In genomic region chr7:992742-993607, GRCh38 we compare ENCODE assay signal across 8 cellular contexts. TPM values are rescaled to one million over a fixed set of nuclear protein-coding genes. Genes with fewer than 3 reads are reported as not detected.
DNase-seq lines count a peak whose midpoint lies in the region; TF ChIP-seq lines count a peak whose summit lies in the region.

No MANE protein-coding gene starts in this region.

- no peaks in the 10 kb centered on the region for H3K9me3 Mint-ChIP-seq in neural progenitor cell

- H3K27me3 ChIP-seq in HAP-1 (ENCODE audit: low read depth) (no peaks in the 10 kb centered on the region), MM.1S (replicated peaks; ENCODE audit: insufficient read depth, low read length) (peaks cover 2% of the 10 kb centered on the region; the same call in 1 of the 2 replicates), neural progenitor cell (no peaks in the 10 kb centered on the region)

- peaks cover 2% of the 10 kb centered on the region; the same call in 1 of the 2 replicates for H3K4me1 ChIP-seq in HAP-1
- no peaks in the 10 kb centered on the region for H3K4me1 ChIP-seq in MM.1S (ENCODE audit: low read length)
- peaks cover 14% of the 10 kb centered on the region for H3K4me1 ChIP-seq in neural progenitor cell

- peaks cover 15% of the 10 kb centered on the region for H3K4me1 Mint-ChIP-seq in neural progenitor cell

- TF ChIP-seq CTCF in MM.1S (IDR thresholded peaks at IDR 0.05; ENCODE audit: low read length) (peak; percentile 100), fibroblast of mammary gland (conservative IDR thresholded peaks at IDR 0.05; ENCODE audit: control insufficient read depth, insufficient read depth, low read depth, low read length) (peak; percentile 93), neural progenitor cell (IDR thresholded peaks at IDR 0.05) (peak; percentile 100)

- H3K4me2 ChIP-seq in MM.1S (ENCODE audit: low read depth, low read length) (no peak overlapping the region), neural progenitor cell (peak overlapping the region; percentile 49)

- DNase-seq in GF-D8 (lab: John Stamatoyannopoulos, UW) (peak; percentile 84), HAP-1 (ENCODE audit: low spot score in 2 of 2) (peak; percentile 96 to 99), MM.1S (peak; percentile 89), RPMI7951 (ENCODE audit: low read depth) (peak; percentile 94), activated T-helper 1 cell treated with Interleukin-2 at 50 U/mL for 16 hours (ENCODE audit: low read depth) (peak; percentile 89), fibroblast of mammary gland (ENCODE audit: low read depth) (peak; percentile 93), neural progenitor cell (ENCODE audit: low spot score) (peak; percentile 98), stromal cell of bone marrow (ENCODE audit: low read depth) (peak; percentile 86)

- no peaks in the 10 kb centered on the region for H3K9me3 ChIP-seq in HAP-1
- no peaks in the 10 kb centered on the region for H3K9me3 ChIP-seq in MM.1S (replicated peaks; ENCODE audit: insufficient read depth, low read length)
- H3K9me3 ChIP-seq in neural progenitor cell (ENCODE audit: low read depth), result no peaks in the 10 kb centered on the region

- H3K27ac Mint-ChIP-seq in neural progenitor cell, result peak overlapping the region; percentile 50

- H3K9ac ChIP-seq in MM.1S (ENCODE audit: low read length), result no peak overlapping the region
- H3K9ac ChIP-seq in neural progenitor cell, result no peak overlapping the region

- no peaks in the 10 kb centered on the region for H3K36me3 Mint-ChIP-seq in neural progenitor cell

- peak overlapping the region; percentile 25 for H3K4me3 Mint-ChIP-seq in neural progenitor cell

- H3F3A ChIP-seq in MM.1S (ENCODE audit: insufficient read depth, low read length), result no peaks in the 10 kb centered on the region
- H3F3A ChIP-seq in neural progenitor cell (ENCODE audit: low read depth), result peaks cover 4% of the 10 kb centered on the region

- in situ Hi-C loops in HAP-1 (cut with MboI; ENCODE audit: low sequenced_read_pairs), result loop anchor here (5.0 kb wide), 2 partner anchors 74 to 184 kb away; no protein-coding TSS in a partner anchor

- peaks cover 4% of the 10 kb centered on the region for H3K27me3 Mint-ChIP-seq in neural progenitor cell (ENCODE audit: insufficient read depth, low read depth)

- H4K20me1 ChIP-seq in MM.1S (ENCODE audit: insufficient read depth, low read length), result no peaks in the 10 kb centered on the region
- H4K20me1 ChIP-seq in neural progenitor cell (ENCODE audit: low read depth), result peaks cover 3% of the 10 kb centered on the region

- H3K79me2 ChIP-seq in MM.1S (ENCODE audit: low read length), result no peaks in the 10 kb centered on the region
- H3K79me2 ChIP-seq in neural progenitor cell (ENCODE audit: low read depth), result no peaks in the 10 kb centered on the region

- no peaks in the 10 kb centered on the region; the same call in 1 of the 2 replicates for H3K36me3 ChIP-seq in HAP-1 (replicated peaks)
- no peaks in the 10 kb centered on the region for H3K36me3 ChIP-seq in MM.1S (replicated peaks; ENCODE audit: insufficient read depth, low read length)
- no peaks in the 10 kb centered on the region for H3K36me3 ChIP-seq in neural progenitor cell

- H3K27ac ChIP-seq in MM.1S (ENCODE audit: low read length) (no peak overlapping the region), neural progenitor cell (no peak overlapping the region)

- no peak overlapping the region for H2AFZ ChIP-seq in MM.1S (ENCODE audit: low read length)
- H2AFZ ChIP-seq in neural progenitor cell (replicated peaks), result no peak overlapping the region

- H3K4me3 ChIP-seq in HAP-1 (no peak overlapping the region), MM.1S (ENCODE audit: low read length) (no peak overlapping the region), fibroblast of mammary gland (ENCODE audit: control insufficient read depth, low read depth, low read length) (no peak overlapping the region), neural progenitor cell (no peak overlapping the region)

- H3K9me2 ChIP-seq in MM.1S (replicated peaks; ENCODE audit: insufficient read depth, low read length), result no peaks in the 10 kb centered on the region

RNA-seq across cellular contexts. Expression of gene CYP2W1, which starts 10.0 kb away (rescaled TPM):
- total RNA-seq in RPMI7951 (2014; rRNA removed; shearing (Covaris generic)), result not detected in 2 replicates
- 0.06 TPM in 1 of 2 replicates, not detected in the other for total RNA-seq in neural progenitor cell (ENCODE audit: low replicate concordance)

RNA-seq across cellular contexts. Expression of gene COX19, which starts 17.6 kb away (rescaled TPM):
- total RNA-seq in RPMI7951 (2014; rRNA removed; shearing (Covaris generic)), result 6.8 and 7.1 TPM in 2 replicates
- 15.1 and 17.9 TPM in 2 replicates for total RNA-seq in neural progenitor cell (ENCODE audit: low replicate concordance)

RNA-seq across cellular contexts. Expression of gene ADAP1, which starts 38.5 kb away (rescaled TPM):
- total RNA-seq in RPMI7951 (2014; rRNA removed; shearing (Covaris generic)), result 1.6 and 1.8 TPM in 2 replicates
- total RNA-seq in neural progenitor cell (ENCODE audit: low replicate concordance), result 0.30 and 2.0 TPM in 2 replicates

RNA-seq across cellular contexts. Expression of gene GPR146, which starts 51.4 kb away (rescaled TPM):
- 1.7 and 5.0 TPM in 2 replicates for total RNA-seq in RPMI7951 (2014; rRNA removed; shearing (Covaris generic))
- total RNA-seq in neural progenitor cell (ENCODE audit: low replicate concordance), result 0.79 and 3.5 TPM in 2 replicates
